Comparison of ENCODE assay signal across 10 cellular contexts in genomic region chr9:110807956-110808598, GRCh38.
DNase-seq lines count a peak whose midpoint lies in the region; ATAC-seq lines count a peak whose summit lies in the region.
"Had no signal": no experiment of that assay in that cellular context is flagged by ENCODE, and none has a peak within 500 bp of the region (broad histone marks: within the 10 kb centered on the region; RNA-seq: fewer than 3 reads in every experiment).

No MANE protein-coding gene starts in this region.

- H3K27ac ChIP-seq in mesendoderm (ENCODE audit: low read depth, low read length): no peak overlapping the region
- H3K27ac ChIP-seq: thyroid gland had no signal

- WGBS in mesendoderm (ENCODE audit: extremely low coverage, insufficient coverage, low lambda C conversion rate): no CpG with 5 or more reads among the region's 6 CpGs

- no peak overlapping the region for H3K56ac ChIP-seq in mesendoderm (ENCODE audit: low read length)

- peak; percentile 49 for ATAC-seq in GM19328 (IDR thresholded peaks at IDR 0.05; ENCODE audit: unreplicated experiment)
- peak; percentile 57 for ATAC-seq in HG02763 (IDR thresholded peaks at IDR 0.05; ENCODE audit: unreplicated experiment)
- ATAC-seq in HG03520 (IDR thresholded peaks at IDR 0.05; ENCODE audit: unreplicated experiment): peak; percentile 69
- ATAC-seq in left cardiac atrium: no peak

- no peak overlapping the region for H3K23ac ChIP-seq in mesendoderm (ENCODE audit: low read length)

- H3K4me1 ChIP-seq in mesendoderm (ENCODE audit: control insufficient read depth, low read depth, low read length): no peaks in the 10 kb centered on the region
- H3K4me1 ChIP-seq: thyroid gland had no signal

- H3K4ac ChIP-seq in mesendoderm (ENCODE audit: low read depth, low read length): no peak overlapping the region

- H3K79me2 ChIP-seq in mesendoderm (ENCODE audit: control insufficient read depth, insufficient read depth, low read length): no peaks in the 10 kb centered on the region

- DNase-seq in EL: peak; percentile 51
- no peak for DNase-seq in mesendoderm
- DNase-seq in KG1 (lab: John Stamatoyannopoulos, UW): no peak
- no peak for DNase-seq in effector CD8-positive, alpha-beta T cell (lab: John Stamatoyannopoulos, UW)
- no peak for DNase-seq in left cardiac atrium
- DNase-seq: stimulated activated CD4-positive, alpha-beta T cell treated with anti-CD3 and anti-CD28 coated beads, Interleukin-4, amount 100 ng/mL, for 1 hour; thyroid gland had no signal

- intact Hi-C loops in left cardiac atrium (cut with DNase I): no loop called here

- H3K27me3 ChIP-seq in mesendoderm (ENCODE audit: insufficient read depth, low read length, poor library complexity): no peaks in the 10 kb centered on the region
- H3K27me3 ChIP-seq: thyroid gland had no signal

- no peak overlapping the region for H2AK5ac ChIP-seq in mesendoderm (ENCODE audit: low read length)

- H4K5ac ChIP-seq in mesendoderm (ENCODE audit: low read length): no peak overlapping the region

- no peak overlapping the region for H3K18ac ChIP-seq in mesendoderm (ENCODE audit: low read length)

- no peak overlapping the region for H3K4me2 ChIP-seq in mesendoderm (ENCODE audit: low read length)

- H3K4me3 ChIP-seq in mesendoderm (ENCODE audit: low read length): no peak overlapping the region
- H3K4me3 ChIP-seq: thyroid gland had no signal

- no peak overlapping the region for H2BK120ac ChIP-seq in mesendoderm (ENCODE audit: low read depth, low read length)

- H3K9ac ChIP-seq in mesendoderm (ENCODE audit: low read length): no peak overlapping the region

- no peak overlapping the region for H2BK15ac ChIP-seq in mesendoderm (replicated peaks; ENCODE audit: low read depth)

- H2BK5ac ChIP-seq in mesendoderm (ENCODE audit: low read length): no peak overlapping the region

- H3K79me1 ChIP-seq in mesendoderm (ENCODE audit: low read length): no peaks in the 10 kb centered on the region

- H3K36me3 ChIP-seq in mesendoderm (ENCODE audit: control insufficient read depth, insufficient read depth, low read length): no peaks in the 10 kb centered on the region
- H3K36me3 ChIP-seq: thyroid gland had no signal

- H4K8ac ChIP-seq in mesendoderm (ENCODE audit: low read depth, low read length): no peak overlapping the region

Comparison
In these comparisons a context has a peak if more than half of its experiments do, and no peak if none do; other contexts are left out.
1. ATAC-seq: peak in GM19328 (single experiment), HG02763 (single experiment) and HG03520 (single experiment); none in left cardiac atrium (0 of 2).